In genomic region chr2:173613386-173613785, GRCh38 we compare ENCODE assay signal across 37 cellular contexts.
"Had no signal": no experiment of that assay in that cellular context is flagged by ENCODE, and none has a peak within 500 bp of the region (broad histone marks: within the 10 kb centered on the region; RNA-seq: fewer than 3 reads in every experiment).

No MANE protein-coding gene starts in this region.

- H3K36me3 ChIP-seq: ascending aorta, cardiac muscle cell had no signal

- H3K9me3 Mint-ChIP-seq: activated CD4-positive, alpha-beta memory T cell treated with anti-CD3 and anti-CD28 coated beads, Interleukin-2, amount 10 ng/mL, durations not matched to agents 7 days and 5 days; activated CD4-positive, alpha-beta T cell treated with anti-CD3 and anti-CD28 coated beads, Interleukin-2, amount 10 ng/mL, durations not matched to agents 7 days and 5 days; activated naive CD4-positive, alpha-beta T cell treated with anti-CD3 and anti-CD28 coated beads, Interleukin-2, amount 10 ng/mL, durations not matched to agents 7 days and 5 days; activated naive CD8-positive, alpha-beta T cell treated with anti-CD3 and anti-CD28 coated beads, Interleukin-2, amount 10 ng/mL, durations not matched to agents 7 days and 5 days; activated naive CD8-positive, alpha-beta T cell treated with anti-CD3 and anti-CD28 coated beads, Interleukin-2, amount 50 U/mL, for 24 hours; activated T-cell treated with anti-CD3 and anti-CD28 coated beads, Interleukin-2, amount 50 U/mL, for 24 hours; activated T-helper 2 cell treated with anti-CD3 and anti-CD28 coated beads, Interferon-gamma antibody, Interleukin-2, Interleukin-4, amounts not matched to agents 10 μg/mL and 5 μg/mL and 100 μg/mL, durations not matched to agents 14 hours and 24 hours and 36 hours; central memory CD8-positive, alpha-beta T cell; T-helper 1 cell treated with Interleukin-12 subunit alpha and Interleukin-12 subunit beta and Interleukin-4 antibody, amounts not matched to agents 30 μg/mL and 1 μg/mL, for 36 hours; T-helper 2 cell treated with Interferon-gamma antibody and Interleukin-4, amounts not matched to agents 5 μg/mL and 100 μg/mL, for 36 hours had no signal

- DNase-seq: activated CD4-positive, alpha-beta memory T cell treated with anti-CD3 and anti-CD28 coated beads, Interleukin-2, amount 10 ng/mL, durations not matched to agents 7 days and 5 days; activated CD4-positive, alpha-beta T cell treated with anti-CD3 and anti-CD28 coated beads for 1 hour; activated CD4-positive, alpha-beta T cell treated with anti-CD3 and anti-CD28 coated beads for 36 hours; activated CD4-positive, alpha-beta T cell treated with anti-CD3 and anti-CD28 coated beads for 48 hours; activated CD4-positive, alpha-beta T cell treated with anti-CD3 and anti-CD28 coated beads, Interleukin-2, amount 10 ng/mL, durations not matched to agents 7 days and 5 days; activated CD4-positive, alpha-beta T cell treated with anti-CD3 and anti-CD28 coated beads, Interleukin-2, amount 50 U/mL, for 48 hours; activated CD4-positive, CD25-positive, alpha-beta regulatory T cell; activated CD8-positive, alpha-beta memory T cell treated with anti-CD3 and anti-CD28 coated beads for 24 hours; activated CD8-positive, alpha-beta memory T cell treated with anti-CD3 and anti-CD28 coated beads, Interleukin-2, amount 10 ng/mL, durations not matched to agents 7 days and 5 days; activated CD8-positive, alpha-beta memory T cell treated with anti-CD3 and anti-CD28 coated beads, Interleukin-2, amount 50 U/mL, for 48 hours; activated CD8-positive, alpha-beta T cell treated with anti-CD3 and anti-CD28 coated beads, Interleukin-2, amount 10 ng/mL, durations not matched to agents 7 days and 5 days; activated effector memory CD4-positive, alpha-beta T cell treated with Interleukin-2 at 50 U/mL for 16 hours; activated gamma-delta T cell; activated naive CD4-positive, alpha-beta T cell treated with anti-CD3 and anti-CD28 coated beads, Interleukin-2, amount 10 ng/mL, durations not matched to agents 7 days and 5 days; activated naive CD4-positive, alpha-beta T cell treated with Interleukin-2 at 50 U/mL for 16 hours; activated naive CD8-positive, alpha-beta T cell treated with anti-CD3 and anti-CD28 coated beads, Interleukin-2, amount 10 ng/mL, durations not matched to agents 7 days and 5 days; activated naive CD8-positive, alpha-beta T cell treated with anti-CD3 and anti-CD28 coated beads, Interleukin-2, amount 50 U/mL, for 24 hours; activated T-cell treated with anti-CD3 and anti-CD28 coated beads, Interleukin-2, amount 50 U/mL, for 24 hours; activated T-cell treated with anti-CD3 and anti-CD28 coated beads, Interleukin-2, amount 50 U/mL, for 48 hours; amygdala; anterior cingulate cortex; caudate nucleus; cerebellar nuclear complex; T-helper 2 cell; T-helper 9 cell had no signal

- FAIRE-seq: bronchial epithelial cell, TTC549 had no signal

- H3K4me3 Mint-ChIP-seq: activated CD4-positive, alpha-beta memory T cell treated with anti-CD3 and anti-CD28 coated beads, Interleukin-2, amount 10 ng/mL, durations not matched to agents 7 days and 5 days; activated CD4-positive, alpha-beta T cell treated with anti-CD3 and anti-CD28 coated beads for 36 hours; activated CD4-positive, alpha-beta T cell treated with anti-CD3 and anti-CD28 coated beads, Interleukin-2, amount 10 ng/mL, durations not matched to agents 7 days and 5 days; activated CD8-positive, alpha-beta memory T cell treated with anti-CD3 and anti-CD28 coated beads, Interleukin-2, amount 10 ng/mL, durations not matched to agents 7 days and 5 days; activated CD8-positive, alpha-beta T cell treated with anti-CD3 and anti-CD28 coated beads, Interleukin-2, amount 10 ng/mL, durations not matched to agents 7 days and 5 days; activated naive CD4-positive, alpha-beta T cell treated with anti-CD3 and anti-CD28 coated beads, Interleukin-2, amount 10 ng/mL, durations not matched to agents 7 days and 5 days; activated naive CD4-positive, alpha-beta T cell treated with anti-CD3 and anti-CD28 coated beads, Interleukin-2, amount 50 U/mL, for 24 hours; activated naive CD8-positive, alpha-beta T cell; activated naive CD8-positive, alpha-beta T cell treated with anti-CD3 and anti-CD28 coated beads, Interleukin-2, amount 10 ng/mL, durations not matched to agents 7 days and 5 days; activated naive CD8-positive, alpha-beta T cell treated with anti-CD3 and anti-CD28 coated beads, Interleukin-2, amount 50 U/mL, for 24 hours; activated T-cell treated with anti-CD3 and anti-CD28 coated beads, Interleukin-2, amount 50 U/mL, for 24 hours; brain; central memory CD8-positive, alpha-beta T cell; T-helper 1 cell treated with Interleukin-12 subunit alpha and Interleukin-12 subunit beta and Interleukin-4 antibody, amounts not matched to agents 30 μg/mL and 1 μg/mL, for 36 hours; T-helper 2 cell treated with Interferon-gamma antibody and Interleukin-4, amounts not matched to agents 5 μg/mL and 100 μg/mL, for 36 hours had no signal

- H3K4me3 ChIP-seq: ascending aorta, cardiac muscle cell had no signal

- H3K9me3 ChIP-seq: ascending aorta had no signal

- H3K4me1 ChIP-seq: ascending aorta had no signal

- H3K4me1 Mint-ChIP-seq: activated CD4-positive, alpha-beta memory T cell treated with anti-CD3 and anti-CD28 coated beads, Interleukin-2, amount 10 ng/mL, durations not matched to agents 7 days and 5 days; activated CD4-positive, alpha-beta T cell treated with anti-CD3 and anti-CD28 coated beads for 36 hours; activated CD4-positive, alpha-beta T cell treated with anti-CD3 and anti-CD28 coated beads, Interleukin-2, amount 10 ng/mL, durations not matched to agents 7 days and 5 days; activated CD8-positive, alpha-beta memory T cell treated with anti-CD3 and anti-CD28 coated beads, Interleukin-2, amount 10 ng/mL, durations not matched to agents 7 days and 5 days; activated naive CD4-positive, alpha-beta T cell treated with anti-CD3 and anti-CD28 coated beads, Interleukin-2, amount 10 ng/mL, durations not matched to agents 7 days and 5 days; activated naive CD4-positive, alpha-beta T cell treated with anti-CD3 and anti-CD28 coated beads, Interleukin-2, amount 50 U/mL, for 24 hours; activated naive CD8-positive, alpha-beta T cell treated with anti-CD3 and anti-CD28 coated beads, Interleukin-2, amount 10 ng/mL, durations not matched to agents 7 days and 5 days; activated naive CD8-positive, alpha-beta T cell treated with anti-CD3 and anti-CD28 coated beads, Interleukin-2, amount 50 U/mL, for 24 hours; brain; central memory CD8-positive, alpha-beta T cell had no signal

- H3K36me3 Mint-ChIP-seq: activated CD8-positive, alpha-beta memory T cell treated with anti-CD3 and anti-CD28 coated beads, Interleukin-2, amount 10 ng/mL, durations not matched to agents 7 days and 5 days; activated naive CD4-positive, alpha-beta T cell treated with anti-CD3 and anti-CD28 coated beads, Interleukin-2, amount 10 ng/mL, durations not matched to agents 7 days and 5 days; activated naive CD4-positive, alpha-beta T cell treated with anti-CD3 and anti-CD28 coated beads, Interleukin-2, amount 50 U/mL, for 24 hours; activated naive CD8-positive, alpha-beta T cell treated with anti-CD3 and anti-CD28 coated beads, Interleukin-2, amount 10 ng/mL, durations not matched to agents 7 days and 5 days; brain had no signal

- ATAC-seq: activated CD4-positive, alpha-beta T cell treated with anti-CD3 and anti-CD28 coated beads for 36 hours; activated CD4-positive, CD25-positive, alpha-beta regulatory T cell treated with anti-CD3 and anti-CD28 coated beads, Interleukin-2, amount 50 U/mL, for 24 hours; activated CD8-positive, alpha-beta memory T cell treated with anti-CD3 and anti-CD28 coated beads, Interleukin-2, amount 10 ng/mL, durations not matched to agents 7 days and 5 days; activated CD8-positive, alpha-beta T cell treated with anti-CD3 and anti-CD28 coated beads, Interleukin-2, amount 10 ng/mL, durations not matched to agents 7 days and 5 days; activated naive CD8-positive, alpha-beta T cell treated with anti-CD3 and anti-CD28 coated beads, Interleukin-2, amount 50 U/mL, for 24 hours had no signal

- H3K27me3 ChIP-seq: ascending aorta, cardiac muscle cell had no signal

- H3K27ac ChIP-seq: ascending aorta, cardiac muscle cell had no signal

- H3K27ac Mint-ChIP-seq: activated CD4-positive, alpha-beta memory T cell treated with anti-CD3 and anti-CD28 coated beads, Interleukin-2, amount 10 ng/mL, durations not matched to agents 7 days and 5 days; activated CD4-positive, alpha-beta T cell treated with anti-CD3 and anti-CD28 coated beads for 36 hours; activated CD4-positive, alpha-beta T cell treated with anti-CD3 and anti-CD28 coated beads, Interleukin-2, amount 10 ng/mL, durations not matched to agents 7 days and 5 days; activated CD8-positive, alpha-beta memory T cell treated with anti-CD3 and anti-CD28 coated beads, Interleukin-2, amount 10 ng/mL, durations not matched to agents 7 days and 5 days; activated CD8-positive, alpha-beta T cell treated with anti-CD3 and anti-CD28 coated beads, Interleukin-2, amount 10 ng/mL, durations not matched to agents 7 days and 5 days; activated naive CD4-positive, alpha-beta T cell treated with anti-CD3 and anti-CD28 coated beads, Interleukin-2, amount 10 ng/mL, durations not matched to agents 7 days and 5 days; activated naive CD4-positive, alpha-beta T cell treated with anti-CD3 and anti-CD28 coated beads, Interleukin-2, amount 50 U/mL, for 24 hours; activated naive CD8-positive, alpha-beta T cell; activated naive CD8-positive, alpha-beta T cell treated with anti-CD3 and anti-CD28 coated beads, Interleukin-2, amount 10 ng/mL, durations not matched to agents 7 days and 5 days; activated naive CD8-positive, alpha-beta T cell treated with anti-CD3 and anti-CD28 coated beads, Interleukin-2, amount 50 U/mL, for 24 hours; activated T-cell treated with anti-CD3 and anti-CD28 coated beads, Interleukin-2, amount 50 U/mL, for 24 hours; activated T-helper 2 cell treated with anti-CD3 and anti-CD28 coated beads, Interferon-gamma antibody, Interleukin-2, Interleukin-4, amounts not matched to agents 10 μg/mL and 5 μg/mL and 100 μg/mL, durations not matched to agents 14 hours and 24 hours and 36 hours; brain; T-helper 1 cell treated with Interleukin-12 subunit alpha and Interleukin-12 subunit beta and Interleukin-4 antibody, amounts not matched to agents 30 μg/mL and 1 μg/mL, for 36 hours; T-helper 2 cell treated with Interferon-gamma antibody and Interleukin-4, amounts not matched to agents 5 μg/mL and 100 μg/mL, for 36 hours had no signal
